ENCODE assay signal across 7 cellular contexts in the genomic region with DNA sequence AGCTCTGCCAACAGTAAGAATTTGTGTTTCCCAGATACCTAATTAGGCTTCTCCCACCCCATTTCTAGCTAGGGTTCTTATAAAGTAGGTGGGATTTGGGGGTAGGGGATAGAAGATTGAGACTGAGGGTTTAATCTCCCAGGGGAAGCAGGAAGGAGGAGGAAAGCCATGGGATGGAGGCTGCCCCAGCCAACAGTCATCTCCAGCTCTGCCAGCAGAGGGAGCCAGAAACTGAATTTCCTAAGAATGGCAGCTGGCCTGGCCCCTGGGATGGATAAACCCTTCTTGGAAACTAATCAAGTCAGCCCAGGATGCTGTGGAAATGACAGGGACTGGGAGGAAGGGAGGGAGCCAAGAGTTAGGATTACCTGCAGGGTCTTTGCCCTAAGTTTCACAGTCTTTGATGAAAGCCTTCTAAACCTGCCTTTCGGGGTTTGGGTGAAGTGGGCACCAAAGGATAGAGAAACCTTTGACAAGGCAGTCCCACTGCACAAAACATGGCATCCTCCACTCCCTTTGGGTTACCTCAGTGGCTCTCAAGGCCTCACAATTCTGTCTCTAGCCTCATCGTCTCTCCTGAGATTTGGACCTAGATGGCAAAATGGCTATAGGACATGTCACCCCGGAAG. TPM values are rescaled to one million over a fixed set of nuclear protein-coding genes. Genes with fewer than 3 reads are reported as not detected.
DNase-seq lines count a peak whose midpoint lies in the region; ATAC-seq and TF ChIP-seq lines count a peak whose summit lies in the region.

No MANE protein-coding gene starts in this region.

- peaks cover 6% of the 10 kb centered on the region for H3K9me3 ChIP-seq in adipocyte (ENCODE audit: control insufficient read depth, low read length)
- no peaks in the 10 kb centered on the region for H3K9me3 ChIP-seq in heart right ventricle
- no peaks in the 10 kb centered on the region for H3K9me3 ChIP-seq in gastrocnemius medialis

- H3K36me3 ChIP-seq in adipocyte (ENCODE audit: control insufficient read depth, insufficient read depth, low read length, severe bottlenecking) (no peaks in the 10 kb centered on the region), heart right ventricle (no peaks in the 10 kb centered on the region), gastrocnemius medialis (no peaks in the 10 kb centered on the region)

- TF ChIP-seq CTCF in GM10248 (IDR thresholded peaks at IDR 0.05; ENCODE audit: control extremely low read depth, extremely low read depth, low read depth, missing control alignments) (peak; percentile 64), heart right ventricle (IDR thresholded peaks at IDR 0.05) (peak; percentile 14 to 83 (median 56)), gastrocnemius medialis (IDR thresholded peaks at IDR 0.05 in 4 of 5, conservative IDR thresholded peaks at IDR 0.05 in 1 of 5) (peak; percentile 34 to 60 (median 49))

- in situ Hi-C loops in gastrocnemius medialis (cut with MboI; ENCODE audit: low sequenced_read_pairs in 4 of 4), result loop anchor here in 1 of 4 donors (25.0 kb wide), 1 partner anchor 292 kb away; no protein-coding TSS in a partner anchor

- CTCF ChIA-PET in GM10248 (lab: Yijun Ruan, JAX), result interaction anchor here (1.0 to 2.6 kb wide), 13 partner anchors 9 to 376 kb away, joined by 3 to 12 read pairs (median 4); a partner anchor contains a TSS

- no peak overlapping the region for H3K27ac ChIP-seq in heart right ventricle
- H3K27ac ChIP-seq in gastrocnemius medialis, result no peak overlapping the region

- H3K27me3 ChIP-seq in adipocyte (replicated peaks; ENCODE audit: control insufficient read depth, insufficient read depth, low read length) (peaks cover 13% of the 10 kb centered on the region), heart right ventricle (peaks cover 0 to 4% (median 0%) of the 10 kb centered on the region in 7 donors), gastrocnemius medialis (no peaks in the 10 kb centered on the region)

- DNase-seq in GM10248 (ENCODE audit: extremely low spot score), result peak; percentile 49
- DNase-seq in HuH-7 (ENCODE audit: low spot score), result peak; percentile 82
- peak; percentile 69 for DNase-seq in RPMI7951 (ENCODE audit: low read depth)
- DNase-seq in adipocyte (ENCODE audit: low read depth), result peak; percentile 73
- DNase-seq in heart right ventricle, result peak; percentile 4 to 27
- peak in 1 of 2 donors; percentile 15 for DNase-seq in gastrocnemius medialis

- H3K4me1 ChIP-seq in adipocyte (ENCODE audit: control insufficient read depth, insufficient read depth, low read length), result peaks cover 5% of the 10 kb centered on the region
- H3K4me1 ChIP-seq in heart right ventricle, result peaks cover 0 to 5% (median 0%) of the 10 kb centered on the region in 9 donors
- no peaks in the 10 kb centered on the region for H3K4me1 ChIP-seq in gastrocnemius medialis

- H3K9ac ChIP-seq in adipocyte (ENCODE audit: low read length), result no peak overlapping the region

- H3K4me3 ChIP-seq in adipocyte (ENCODE audit: low read length) (no peak overlapping the region), heart right ventricle (no peak overlapping the region), gastrocnemius medialis (no peak overlapping the region)

- intact Hi-C loops in heart right ventricle (cut with DNase I) (loop anchor here in 5 of 10 donors (5.0 to 10.0 kb wide), 2 partner anchors 297 to 299 kb away; no protein-coding TSS in a partner anchor), gastrocnemius medialis (cut with DNase I; ENCODE audit: low total_unique reads) (loop anchor here (10.0 kb wide), 1 partner anchor 299 kb away; no protein-coding TSS in a partner anchor)

- POLR2A ChIA-PET in GM10248 (lab: Yijun Ruan, JAX), result interaction anchor here (1.1 kb wide), 1 partner anchor 31 kb away, joined by 5 read pairs; a partner anchor contains a TSS

- TF ChIP-seq POLR2A in gastrocnemius medialis (IDR thresholded peaks at IDR 0.05), result no peak

- peak in 5 of 8 donors; percentile 51 to 81 (median 64) for ATAC-seq in heart right ventricle
- peak in 1 of 2 donors; percentile 44 for ATAC-seq in gastrocnemius medialis
- ATAC-seq in HG02970 (IDR thresholded peaks at IDR 0.05; ENCODE audit: low FRiP score, unreplicated experiment), result no peak

- WGBS in heart right ventricle, 2 donors, result 97 to 100% methylated on average over 3 of the region's 3 CpGs

RNA-seq across cellular contexts. Expression of a gene that starts 6.7 kb away (rescaled TPM):
- total RNA-seq in RPMI7951 (2014; rRNA removed; shearing (Covaris generic)), result 23.3 and 27.4 TPM in 2 replicates
- under 1 TPM in 3 of 10 donors, not detected in 7; 0.08 to 0.23 (median 0.17) TPM for total RNA-seq in heart right ventricle
- polyA plus RNA-seq in heart right ventricle, result under 1 TPM in 1 of 2 donors, not detected in 1; 0.01 TPM
- total RNA-seq in gastrocnemius medialis, result under 1 TPM in 1 of 4 donors, not detected in 3; 0.07 TPM

RNA-seq across cellular contexts. Expression of a gene that starts 31.5 kb away (rescaled TPM):
- 1,331 and 1,443 TPM in 2 replicates for total RNA-seq in RPMI7951 (2014; rRNA removed; shearing (Covaris generic))
- total RNA-seq in heart right ventricle, result 100 to 1,000 TPM; 404 to 657 (median 436) TPM
- 100 to 1,000 TPM; 397 to 783 TPM for polyA plus RNA-seq in heart right ventricle
- 100 to 1,000 TPM; 539 to 662 (median 575) TPM for total RNA-seq in gastrocnemius medialis

Comparison
In these comparisons a context has a peak if more than half of its experiments do, and no peak if none do; other contexts are left out.
1. RNA of a gene that starts 6.7 kb away (total RNA-seq): 23.3 to 27.4 TPM in RPMI7951; 0.07 TPM in gastrocnemius medialis and 0.08 to 0.23 TPM in heart right ventricle; every median in the first group is over 10 times any median in the second.
2. Peak in every context shown above with its lines, with median percentiles within 50 percentile points of each other: CTCF ChIP-seq.